Comparison of ENCODE assay signal across 10 cellular contexts in genomic region chr4:1310031-1310795, GRCh38. TPM values are rescaled to one million over a fixed set of nuclear protein-coding genes. Genes with fewer than 3 reads are reported as not detected.
DNase-seq lines count a peak whose midpoint lies in the region; ATAC-seq and TF ChIP-seq lines count a peak whose summit lies in the region.
"Had no signal": no experiment of that assay in that cellular context is flagged by ENCODE, and none has a peak within 500 bp of the region (broad histone marks: within the 10 kb centered on the region; RNA-seq: fewer than 3 reads in every experiment).

No MANE protein-coding gene starts in this region.

- peak overlapping the region; percentile 52 for H3K27ac Mint-ChIP-seq in stimulated activated naive CD8-positive, alpha-beta T cell treated with anti-CD3 and anti-CD28 coated beads, Interleukin-15, Interleukin-2, amounts not matched to agents 100 ng/mL and 50 ng/mL, for 24 hours
- H3K27ac Mint-ChIP-seq in naive thymus-derived CD4-positive, alpha-beta T cell = peak overlapping the region in 5 of 9 donors; percentile 45 to 87 (median 74)

- intact Hi-C loops in esophagus muscularis mucosa (cut with DNase I) = no loop called here
- intact Hi-C loops in naive thymus-derived CD4-positive, alpha-beta T cell (cut with micrococcal nuclease) = loop anchor here in 1 of 2 donors (2.0 kb wide), 1 partner anchor 21 kb away; no protein-coding TSS in a partner anchor

- no peaks in the 10 kb centered on the region for H3K9me3 Mint-ChIP-seq in stimulated activated naive CD8-positive, alpha-beta T cell treated with anti-CD3 and anti-CD28 coated beads, Interleukin-15, Interleukin-2, amounts not matched to agents 100 ng/mL and 50 ng/mL, for 24 hours
- H3K9me3 Mint-ChIP-seq in naive thymus-derived CD4-positive, alpha-beta T cell = no peaks in the 10 kb centered on the region

- H3K9me3 ChIP-seq in esophagus muscularis mucosa = no peaks in the 10 kb centered on the region
- H3K9me3 ChIP-seq in naive thymus-derived CD4-positive, alpha-beta T cell (ENCODE audit: control insufficient read depth in 2 of 3, low read length in 3 of 3) = no peaks in the 10 kb centered on the region

- H3K4me1 ChIP-seq in esophagus muscularis mucosa = peaks cover 32 to 51% (median 44%) of the 10 kb centered on the region in 4 donors
- H3K4me1 ChIP-seq in naive thymus-derived CD4-positive, alpha-beta T cell (ENCODE audit: control insufficient read depth in 2 of 2, insufficient read depth in 2 of 2, low read length in 2 of 2) = peaks cover 21 to 38% of the 10 kb centered on the region in 2 donors

- no peak for ATAC-seq in stimulated activated naive CD8-positive, alpha-beta T cell treated with anti-CD3 and anti-CD28 coated beads, Interleukin-15, Interleukin-2, amounts not matched to agents 100 U/mL and 50 U/mL, for 24 hours
- ATAC-seq in naive thymus-derived CD4-positive, alpha-beta T cell = no peak
- no peak for ATAC-seq in HG02981 (IDR thresholded peaks at IDR 0.05; ENCODE audit: unreplicated experiment)
- ATAC-seq in GM21825 (IDR thresholded peaks at IDR 0.05; ENCODE audit: unreplicated experiment) = no peak
- no peak for ATAC-seq in HG03432 (IDR thresholded peaks at IDR 0.05; ENCODE audit: unreplicated experiment)

- no peak for DNase-seq in stimulated activated naive CD8-positive, alpha-beta T cell treated with anti-CD3 and anti-CD28 coated beads, Interleukin-15, Interleukin-2, amounts not matched to agents 100 U/mL and 50 U/mL, for 24 hours
- DNase-seq in esophagus muscularis mucosa (ENCODE audit: extremely low spot score) (no peak), medulla oblongata (ENCODE audit: extremely low spot score) (no peak)
- no peak for DNase-seq in naive thymus-derived CD4-positive, alpha-beta T cell
- DNase-seq: Calu3 had no signal

- H3K4me1 Mint-ChIP-seq in stimulated activated naive CD8-positive, alpha-beta T cell treated with anti-CD3 and anti-CD28 coated beads, Interleukin-15, Interleukin-2, amounts not matched to agents 100 ng/mL and 50 ng/mL, for 24 hours (ENCODE audit: low read depth) = peaks cover 65% of the 10 kb centered on the region
- H3K4me1 Mint-ChIP-seq in naive thymus-derived CD4-positive, alpha-beta T cell = peaks cover 39 to 76% (median 65%) of the 10 kb centered on the region in 7 donors

- 56% methylated on average over 12 of the region's 32 CpGs for WGBS in esophagus muscularis mucosa

- H3K36me3 ChIP-seq in esophagus muscularis mucosa = peaks cover 21 to 50% (median 44%) of the 10 kb centered on the region in 4 donors
- H3K36me3 ChIP-seq in naive thymus-derived CD4-positive, alpha-beta T cell (ENCODE audit: control insufficient read depth in 2 of 3, insufficient read depth in 3 of 3, low read length in 3 of 3) = peaks cover 0 to 35% (median 6%) of the 10 kb centered on the region in 3 experiments

- H3K27ac ChIP-seq in esophagus muscularis mucosa (replicated peaks in 1 of 4) = peak overlapping the region; percentile 65 to 84 (median 76)
- H3K27ac ChIP-seq in naive thymus-derived CD4-positive, alpha-beta T cell (ENCODE audit: low read depth, low read length) = no peak overlapping the region
- H3K27ac ChIP-seq: KMS-11 had no signal

- no peaks in the 10 kb centered on the region for H3K27me3 Mint-ChIP-seq in stimulated activated naive CD8-positive, alpha-beta T cell treated with anti-CD3 and anti-CD28 coated beads, Interleukin-15, Interleukin-2, amounts not matched to agents 100 ng/mL and 50 ng/mL, for 24 hours
- no peaks in the 10 kb centered on the region for H3K27me3 Mint-ChIP-seq in naive thymus-derived CD4-positive, alpha-beta T cell

- TF ChIP-seq CTCF in esophagus muscularis mucosa (IDR thresholded peaks at IDR 0.05) = no peak

- H3K4me3 ChIP-seq in esophagus muscularis mucosa = peak overlapping the region; percentile 53 to 57 (median 56)
- H3K4me3 ChIP-seq in naive thymus-derived CD4-positive, alpha-beta T cell (ENCODE audit: low read length) = peak overlapping the region; percentile 50

- TF ChIP-seq EP300 in esophagus muscularis mucosa (IDR thresholded peaks at IDR 0.05) = no peak

- CTCF ChIA-PET in naive thymus-derived CD4-positive, alpha-beta T cell (lab: Charles Lee) = interaction anchor here (1.6 kb wide), 1 partner anchor 20 kb away, joined by 4 read pairs; no protein-coding TSS in a partner anchor

- POLR2A ChIA-PET in naive thymus-derived CD4-positive, alpha-beta T cell (lab: Charles Lee) = interaction anchor here (1.0 to 3.4 kb wide), 6 partner anchors 8 to 295 kb away, joined by 3 to 14 read pairs (median 5); partner anchors contain the start of gene UVSSA

- peak overlapping the region; percentile 51 for H3K4me3 Mint-ChIP-seq in stimulated activated naive CD8-positive, alpha-beta T cell treated with anti-CD3 and anti-CD28 coated beads, Interleukin-15, Interleukin-2, amounts not matched to agents 100 ng/mL and 50 ng/mL, for 24 hours
- peak overlapping the region; percentile 61 to 89 (median 82) for H3K4me3 Mint-ChIP-seq in naive thymus-derived CD4-positive, alpha-beta T cell

- peaks cover 42% of the 10 kb centered on the region for H3K36me3 Mint-ChIP-seq in stimulated activated naive CD8-positive, alpha-beta T cell treated with anti-CD3 and anti-CD28 coated beads, Interleukin-15, Interleukin-2, amounts not matched to agents 100 ng/mL and 50 ng/mL, for 24 hours (ENCODE audit: low read depth)
- H3K36me3 Mint-ChIP-seq in naive thymus-derived CD4-positive, alpha-beta T cell = peaks cover 5 to 33% (median 13%) of the 10 kb centered on the region in 5 donors

- no peak for TF ChIP-seq POLR2A in esophagus muscularis mucosa (IDR thresholded peaks at IDR 0.05; ENCODE audit: low read depth)

- H3K27me3 ChIP-seq in esophagus muscularis mucosa = no peaks in the 10 kb centered on the region
- no peaks in the 10 kb centered on the region for H3K27me3 ChIP-seq in naive thymus-derived CD4-positive, alpha-beta T cell (ENCODE audit: control insufficient read depth in 2 of 2, insufficient read depth in 2 of 2, low read length in 2 of 2)

RNA-seq across cellular contexts. Expression of gene MAEA, which starts 20.5 kb away (rescaled TPM):
- 10 to 100 TPM; 54.5 to 63.1 (median 59.8) TPM for total RNA-seq in esophagus muscularis mucosa
- 10 to 100 TPM; 56.2 to 92.2 (median 79.4) TPM for total RNA-seq in naive thymus-derived CD4-positive, alpha-beta T cell
- polyA plus RNA-seq in naive thymus-derived CD4-positive, alpha-beta T cell = 10 to 100 TPM; 45.3 to 88.5 TPM

RNA-seq across cellular contexts. Expression of gene UVSSA, which starts 36.8 kb away (rescaled TPM):
- 10 to 100 TPM in 3 of 4 donors, 1 to 10 TPM in 1; 8.9 to 16.5 (median 13.1) TPM for total RNA-seq in esophagus muscularis mucosa
- 10 to 100 TPM; 29.5 to 44.1 (median 39.7) TPM for total RNA-seq in naive thymus-derived CD4-positive, alpha-beta T cell
- 1 to 10 TPM; 3.2 to 9.1 TPM for polyA plus RNA-seq in naive thymus-derived CD4-positive, alpha-beta T cell
